ENCODE assay signal across 12 cellular contexts in the genomic region with DNA sequence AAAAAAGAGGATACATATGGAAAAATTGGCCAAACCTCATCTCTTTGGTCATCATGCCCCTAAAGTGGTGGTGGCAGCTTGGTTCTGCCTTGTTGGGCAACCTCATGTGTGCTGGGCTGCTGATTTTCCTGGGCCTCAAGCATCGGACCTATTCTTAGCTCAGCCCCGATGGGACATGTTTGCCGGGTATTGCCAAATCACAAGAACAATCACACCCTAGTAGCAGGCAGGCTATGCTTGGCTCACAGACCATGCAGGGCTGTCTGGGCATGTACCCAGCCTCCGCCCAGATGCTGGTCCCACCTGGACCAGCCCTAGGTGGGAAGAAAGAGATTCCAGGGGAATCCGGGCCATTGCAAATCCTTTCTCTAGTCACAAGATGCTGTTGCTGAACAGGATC.
DNase-seq lines count a peak whose midpoint lies in the region; ATAC-seq and TF ChIP-seq lines count a peak whose summit lies in the region.
"Had no signal": no experiment of that assay in that cellular context is flagged by ENCODE, and none has a peak within 500 bp of the region (broad histone marks: within the 10 kb centered on the region; RNA-seq: fewer than 3 reads in every experiment).

No MANE protein-coding gene starts in this region.

- no peak overlapping the region for H3T11ph ChIP-seq in H9 (ENCODE audit: low read length)

- H3K27me3 ChIP-seq in H9 (ENCODE audit: insufficient read depth, low read length) (no peaks in the 10 kb centered on the region), adipocyte (replicated peaks; ENCODE audit: control insufficient read depth, insufficient read depth, low read length) (no peaks in the 10 kb centered on the region)

- TF ChIP-seq CTCF in H9 (conservative IDR thresholded peaks at IDR 0.05) = no peak

- no peak overlapping the region for H2AK5ac ChIP-seq in H9 (ENCODE audit: insufficient read length, low read length)

- WGBS in H9 (ENCODE audit: extremely low coverage, insufficient read length, low lambda C conversion rate) = no CpG with 5 or more reads among the region's 5 CpGs

- H3K56ac ChIP-seq in H9 (ENCODE audit: insufficient read length, low read depth, low read length) = no peak overlapping the region

- no peaks in the 10 kb centered on the region for H3K23me2 ChIP-seq in H9 (ENCODE audit: insufficient read length, low read depth, low read length, poor library complexity, severe bottlenecking)

- 0 out of 7 replicates have a peak overlapping the region, but pooled peaks of 1 of the 3 experiments have one; percentile 47 for H3K27ac Mint-ChIP-seq in H9
- H3K27ac Mint-ChIP-seq in activated naive CD4-positive, alpha-beta T cell treated with anti-CD3 and anti-CD28 coated beads, Interleukin-2, amount 50 U/mL, for 72 hours = no peak overlapping the region

- no peak overlapping the region for H3K27ac ChIP-seq in H9 (ENCODE audit: insufficient read length, low read depth, low read length)

- no peak overlapping the region for H3K23ac ChIP-seq in H9 (ENCODE audit: insufficient read length, low read depth, low read length)

- H3K27me3 Mint-ChIP-seq in H9 (ENCODE audit: low read depth) = peaks cover 1% of the 10 kb centered on the region; the same call in 1 of the 2 replicates

- no peaks in the 10 kb centered on the region for H3K79me2 ChIP-seq in H9 (ENCODE audit: insufficient read depth, low read length)

- DNase-seq in H9 = no peak
- peak; percentile 83 for DNase-seq in adipocyte (ENCODE audit: low read depth)
- DNase-seq in Right ventricle myocardium inferior (ENCODE audit: missing footprints) = peak; percentile 73
- no peak for DNase-seq in sciatic nerve (ENCODE audit: low spot score)
- DNase-seq in stimulated activated CD4-positive, alpha-beta T cell treated with anti-CD3 and anti-CD28 coated beads, Interleukin-2, amount 100 ng/mL, for 48 hours = no peak
- DNase-seq in activated naive CD4-positive, alpha-beta T cell treated with anti-CD3 and anti-CD28 coated beads, Interleukin-2, amount 50 U/mL, for 72 hours (ENCODE audit: low spot score in 2 of 2) = no peak
- no peak for DNase-seq in activated CD4-positive, alpha-beta T cell treated with anti-CD3 and anti-CD28 coated beads, Interleukin-2, amount 50 U/mL, for 4 hours
- DNase-seq: activated CD8-positive, alpha-beta memory T cell treated with anti-CD3 and anti-CD28 coated beads, Interleukin-2, amount 50 U/mL, for 4 hours; AML-193; erythroblast; NK-92 treated with Interleukin-12 subunit alpha and Interleukin-12 subunit beta, amount 100 ng/mL, for 24 hours had no signal

- ATAC-seq in Right ventricle myocardium inferior = peak; percentile 94
- peak; percentile 89 for ATAC-seq in sciatic nerve
- no peak for ATAC-seq in activated naive CD4-positive, alpha-beta T cell treated with anti-CD3 and anti-CD28 coated beads, Interleukin-2, amount 50 U/mL, for 72 hours
- ATAC-seq in GM18909 (IDR thresholded peaks at IDR 0.05; ENCODE audit: poor library complexity, unreplicated experiment) = no peak

- H3K4ac ChIP-seq in H9 (ENCODE audit: low read depth, low read length) = no peak overlapping the region

- H3K4me1 Mint-ChIP-seq in H9 = peaks cover 20 to 32% of the 10 kb centered on the region in 2 experiments

- no peak overlapping the region for H2BK120ac ChIP-seq in H9 (ENCODE audit: low read depth, low read length, poor library complexity, severe bottlenecking)

- no peak overlapping the region for H2BK15ac ChIP-seq in H9 (ENCODE audit: low read depth, low read length)

- H3K79me1 ChIP-seq in H9 (ENCODE audit: insufficient read depth, low read depth, low read length, poor library complexity, severe bottlenecking) = no peaks in the 10 kb centered on the region

- H3K4me1 ChIP-seq in H9 (ENCODE audit: insufficient read depth, low read length) (peaks cover 4% of the 10 kb centered on the region; the same call in 1 of the 2 replicates), adipocyte (ENCODE audit: control insufficient read depth, insufficient read depth, low read length) (peaks cover 29% of the 10 kb centered on the region)

- H4K91ac ChIP-seq in H9 (ENCODE audit: insufficient read length, low read depth, low read length) = no peak overlapping the region

- H3K36me3 Mint-ChIP-seq in H9 (ENCODE audit: insufficient read depth in 1 of 3, low read depth in 3 of 3) = no peaks in the 10 kb centered on the region
- no peaks in the 10 kb centered on the region for H3K36me3 Mint-ChIP-seq in activated naive CD4-positive, alpha-beta T cell treated with anti-CD3 and anti-CD28 coated beads, Interleukin-2, amount 50 U/mL, for 72 hours

- H3K9ac ChIP-seq in H9 (ENCODE audit: extremely low read depth, insufficient read length, low read length) (no peak overlapping the region), adipocyte (ENCODE audit: low read length) (peak overlapping the region; percentile 31)

- H2BK20ac ChIP-seq in H9 (ENCODE audit: low read depth, low read length, poor library complexity, severe bottlenecking) = no peak overlapping the region

- intact Hi-C loops in Right ventricle myocardium inferior (cut with DNase I) (loop anchor here (1.0 to 5.0 kb wide), 2 partner anchors 45 to 323 kb away; a partner anchor contains a TSS), sciatic nerve (cut with DNase I) (no loop called here)

- H4K8ac ChIP-seq in H9 (replicated peaks; ENCODE audit: insufficient read length, low read depth, low read length) = no peak overlapping the region

- H2AFZ ChIP-seq in H9 (ENCODE audit: low read length) = no peak overlapping the region

- H3K36me3 ChIP-seq in adipocyte (ENCODE audit: control insufficient read depth, insufficient read depth, low read length, severe bottlenecking) = no peaks in the 10 kb centered on the region

- H3K18ac ChIP-seq in H9 (ENCODE audit: insufficient read length, low read depth, low read length) = no peak overlapping the region

- H3K4me3 ChIP-seq in adipocyte (ENCODE audit: low read length) = no peak overlapping the region

- H3K14ac ChIP-seq in H9 (ENCODE audit: insufficient read depth, low read length) = peak overlapping the region; percentile 11; the same call in 1 of the 2 replicates

- H4K20me1 ChIP-seq in H9 (ENCODE audit: control insufficient read depth, insufficient read depth, insufficient read length) = no peaks in the 10 kb centered on the region

- H3K4me2 ChIP-seq in H9 (ENCODE audit: insufficient read depth, insufficient read length, low read length) = no peak overlapping the region

- H4K5ac ChIP-seq in H9 (ENCODE audit: insufficient read length, low read depth, low read length) = no peak overlapping the region

- no peak overlapping the region for H2BK12ac ChIP-seq in H9 (ENCODE audit: insufficient read length, low read depth, low read length)

- H3K9me3 ChIP-seq in H9 (ENCODE audit: control insufficient read depth, low read depth, low read length) (no peaks in the 10 kb centered on the region), adipocyte (ENCODE audit: control insufficient read depth, low read length) (no peaks in the 10 kb centered on the region)

- H3K4me3 Mint-ChIP-seq in H9 = no peak overlapping the region

- H2BK5ac ChIP-seq in H9 (ENCODE audit: insufficient read length, low read length) = no peak overlapping the region

- H3K9me3 Mint-ChIP-seq in H9 = peaks cover 0 to 2% of the 10 kb centered on the region in 2 experiments; a peak in 1 of 5 replicates
- no peaks in the 10 kb centered on the region for H3K9me3 Mint-ChIP-seq in activated naive CD4-positive, alpha-beta T cell treated with anti-CD3 and anti-CD28 coated beads, Interleukin-2, amount 50 U/mL, for 72 hours

Comparison
In these comparisons a context has a peak if more than half of its experiments do, and no peak if none do; other contexts are left out.
1. DNase-seq: peak in adipocyte (single experiment) and Right ventricle myocardium inferior (single experiment); none in H9 (single experiment), sciatic nerve (single experiment), stimulated activated CD4-positive, alpha-beta T cell treated with anti-CD3 and anti-CD28 coated beads, Interleukin-2, amount 100 ng/mL, for 48 hours (0 of 2), activated naive CD4-positive, alpha-beta T cell treated with anti-CD3 and anti-CD28 coated beads, Interleukin-2, amount 50 U/mL, for 72 hours (0 of 2) and activated CD4-positive, alpha-beta T cell treated with anti-CD3 and anti-CD28 coated beads, Interleukin-2, amount 50 U/mL, for 4 hours (0 of 2).
2. ATAC-seq: peak in Right ventricle myocardium inferior (single experiment) and sciatic nerve (single experiment); none in activated naive CD4-positive, alpha-beta T cell treated with anti-CD3 and anti-CD28 coated beads, Interleukin-2, amount 50 U/mL, for 72 hours (0 of 2) and GM18909 (single experiment).